Comparison of ENCODE assay signal across 8 cellular contexts in genomic region chr18:36829362-36830140, GRCh38. TPM values are rescaled to one million over a fixed set of nuclear protein-coding genes. Genes with fewer than 3 reads are reported as not detected.
DNase-seq lines count a peak whose midpoint lies in the region; ATAC-seq, FAIRE-seq and TF ChIP-seq lines count a peak whose summit lies in the region.

No MANE protein-coding gene starts in this region.

- peaks cover 52% of the 10 kb centered on the region for H3K4me1 Mint-ChIP-seq in brain

- peak overlapping the region; percentile 85 to 94 (median 90) for H3K4me3 Mint-ChIP-seq in brain

- ATAC-seq in HG03378 (IDR thresholded peaks at IDR 0.05; ENCODE audit: unreplicated experiment) = no peak
- no peak for ATAC-seq in HG02938 (IDR thresholded peaks at IDR 0.05; ENCODE audit: unreplicated experiment)

- H3K27ac Mint-ChIP-seq in brain = peak overlapping the region; percentile 27 to 92 (median 82)

- no peaks in the 10 kb centered on the region for H3K27me3 Mint-ChIP-seq in brain

- DNase-seq in GM12891 (ENCODE audit: insufficient read length, low spot score) (no peak), NCI-H345 treated with DMSO at 0.1 percent for 48 hours (lab: John Stamatoyannopoulos, UW; ENCODE audit: unreplicated experiment) (peak; percentile 40), superior temporal gyrus (ENCODE audit: extremely low spot score) (peak; percentile 58)
- no peak for DNase-seq in stimulated activated CD4-positive, alpha-beta T cell treated with anti-CD3 and anti-CD28 coated beads, Interleukin-1b, Interleukin-23, amount 100 ng/mL, for 48 hours

- FAIRE-seq in GM12891 (lab: Jason Lieb, UNC) = peak; percentile 72

- peaks cover 29% of the 10 kb centered on the region for H3K36me3 Mint-ChIP-seq in brain

- no peaks in the 10 kb centered on the region for H3K27me3 ChIP-seq in layer of hippocampus (ENCODE audit: control insufficient read depth, insufficient read depth, low read length)

- TF ChIP-seq CTCF in brain (conservative IDR thresholded peaks at IDR 0.05) = peak in 1 of 2 experiments; percentile 3

- H3K9me3 Mint-ChIP-seq in brain = peaks cover 0 to 13% (median 5%) of the 10 kb centered on the region in 5 experiments

- H3K27ac ChIP-seq in layer of hippocampus (ENCODE audit: low read depth, low read length) = peak overlapping the region; percentile 55

- no peak for TF ChIP-seq POLR2A in GM12891 (IDR thresholded peaks at IDR 0.05; ENCODE audit: low read depth, low read length)

TF ChIP-seq in GM12891, 5 proteins besides CTCF, POLR2A, EP300 and RAD21:
- TF ChIP-seq PAX5 (IDR thresholded peaks at IDR 0.05; ENCODE audit: insufficient read depth, low read length, severe bottlenecking) (no peak), POLR2AphosphoS5 (IDR thresholded peaks at IDR 0.05; ENCODE audit: low read depth, low read length) (no peak), TAF1 (IDR thresholded peaks at IDR 0.05; ENCODE audit: low read depth, low read length) (no peak), POU2F2 (IDR thresholded peaks at IDR 0.05; ENCODE audit: low read depth, low read length) (no peak), SPI1 (IDR thresholded peaks at IDR 0.05; ENCODE audit: low read depth, low read length) (no peak)

RNA-seq across cellular contexts. Expression of gene KIAA1328, which starts 0.6 kb away (rescaled TPM):
- polyA plus RNA-seq in GM12891 (2012; ENCODE audit: low read depth, missing spikeins) = 2.3 TPM
- polyA plus RNA-seq in brain (ENCODE audit: insufficient read depth, low read depth, low replicate concordance) = 3.9 TPM

RNA-seq across cellular contexts. Expression of gene TPGS2, which starts 0.7 kb away (rescaled TPM):
- polyA plus RNA-seq in GM12891 (2012; ENCODE audit: low read depth, missing spikeins) = 29.7 TPM
- polyA plus RNA-seq in brain (ENCODE audit: insufficient read depth, low read depth, low replicate concordance) = 193 TPM

Comparison
In these comparisons a context has a peak if more than half of its experiments do, and no peak if none do; other contexts are left out.
1. DNase-seq: peak in NCI-H345 treated with DMSO at 0.1 percent for 48 hours (single experiment) and superior temporal gyrus (single experiment); none in GM12891 (single experiment) and stimulated activated CD4-positive, alpha-beta T cell treated with anti-CD3 and anti-CD28 coated beads, Interleukin-1b, Interleukin-23, amount 100 ng/mL, for 48 hours (single experiment).